In genomic region chr16:23729503-23730424, GRCh38 we compare ENCODE assay signal across 12 cellular contexts. TPM values are rescaled to one million over a fixed set of nuclear protein-coding genes. Genes with fewer than 3 reads are reported as not detected.
A peak's percentile ranks its signal among the peaks of the same experiment; 100 is the strongest.
DNase-seq lines count a peak whose midpoint lies in the region; ATAC-seq and TF ChIP-seq lines count a peak whose summit lies in the region.
"Had no signal": no experiment of that assay in that cellular context is flagged by ENCODE, and none has a peak within 500 bp of the region (broad histone marks: within the 10 kb centered on the region; RNA-seq: fewer than 3 reads in every experiment).

No MANE protein-coding gene starts in this region.

- peak; percentile 36 for DNase-seq in AG10803 (ENCODE audit: low read depth)
- DNase-seq in HT-29 (ENCODE audit: low spot score): peak; percentile 66
- DNase-seq in SW480 (ENCODE audit: low spot score): peak; percentile 29
- DNase-seq in iPS-NIHi7 (ENCODE audit: extremely low spot score): peak; percentile 74
- DNase-seq in stimulated activated CD4-positive, alpha-beta T cell treated with anti-CD3 and anti-CD28 coated beads, Interleukin-15, amount 100 ng/mL, for 24 hours: no peak
- no peak for DNase-seq in NCI-H187 (lab: John Stamatoyannopoulos, UW)
- DNase-seq: NK-92 treated with Interleukin-12 subunit alpha and Interleukin-12 subunit beta, amount 100 ng/mL, for 24 hours had no signal

- TF ChIP-seq CTCF in AG10803 (conservative IDR thresholded peaks at IDR 0.05; ENCODE audit: low read length): no peak

- ATAC-seq in GM18519 (IDR thresholded peaks at IDR 0.05; ENCODE audit: low FRiP score, unreplicated experiment): no peak
- no peak for ATAC-seq in GM21737 (IDR thresholded peaks at IDR 0.05; ENCODE audit: unreplicated experiment)

- H3K4me3 ChIP-seq in AG10803 (ENCODE audit: low read length): no peak overlapping the region
- H3K4me3 ChIP-seq: skin epidermis had no signal

RNA-seq across cellular contexts. Expression of gene ERN2, which starts 16.7 kb away (rescaled TPM):
- total RNA-seq in HT-29 (2014; rRNA removed; shearing (Covaris generic)): 24.2 and 42.9 TPM in 2 replicates
- total RNA-seq: subcutaneous adipose tissue had no signal

RNA-seq across cellular contexts. Expression of gene CHP2, which starts 25.1 kb away (rescaled TPM):
- total RNA-seq in HT-29 (2014; rRNA removed; shearing (Covaris generic)): 0.08 and 0.56 TPM in 2 replicates
- total RNA-seq: G401, subcutaneous adipose tissue had no signal

RNA-seq across cellular contexts. Expression of gene PLK1, which starts 51.1 kb away (rescaled TPM):
- 90.6 and 99.6 TPM in 2 replicates for total RNA-seq in HT-29 (2014; rRNA removed; shearing (Covaris generic))

Comparison
In these comparisons a context has a peak if more than half of its experiments do, and no peak if none do; other contexts are left out.
1. DNase-seq: peak in AG10803 (single experiment), HT-29 (single experiment), SW480 (single experiment) and iPS-NIHi7 (single experiment); none in stimulated activated CD4-positive, alpha-beta T cell treated with anti-CD3 and anti-CD28 coated beads, Interleukin-15, amount 100 ng/mL, for 24 hours (single experiment) and NCI-H187 (0 of 2).